ENCODE assay signal across 1 cellular context in the genomic region with DNA sequence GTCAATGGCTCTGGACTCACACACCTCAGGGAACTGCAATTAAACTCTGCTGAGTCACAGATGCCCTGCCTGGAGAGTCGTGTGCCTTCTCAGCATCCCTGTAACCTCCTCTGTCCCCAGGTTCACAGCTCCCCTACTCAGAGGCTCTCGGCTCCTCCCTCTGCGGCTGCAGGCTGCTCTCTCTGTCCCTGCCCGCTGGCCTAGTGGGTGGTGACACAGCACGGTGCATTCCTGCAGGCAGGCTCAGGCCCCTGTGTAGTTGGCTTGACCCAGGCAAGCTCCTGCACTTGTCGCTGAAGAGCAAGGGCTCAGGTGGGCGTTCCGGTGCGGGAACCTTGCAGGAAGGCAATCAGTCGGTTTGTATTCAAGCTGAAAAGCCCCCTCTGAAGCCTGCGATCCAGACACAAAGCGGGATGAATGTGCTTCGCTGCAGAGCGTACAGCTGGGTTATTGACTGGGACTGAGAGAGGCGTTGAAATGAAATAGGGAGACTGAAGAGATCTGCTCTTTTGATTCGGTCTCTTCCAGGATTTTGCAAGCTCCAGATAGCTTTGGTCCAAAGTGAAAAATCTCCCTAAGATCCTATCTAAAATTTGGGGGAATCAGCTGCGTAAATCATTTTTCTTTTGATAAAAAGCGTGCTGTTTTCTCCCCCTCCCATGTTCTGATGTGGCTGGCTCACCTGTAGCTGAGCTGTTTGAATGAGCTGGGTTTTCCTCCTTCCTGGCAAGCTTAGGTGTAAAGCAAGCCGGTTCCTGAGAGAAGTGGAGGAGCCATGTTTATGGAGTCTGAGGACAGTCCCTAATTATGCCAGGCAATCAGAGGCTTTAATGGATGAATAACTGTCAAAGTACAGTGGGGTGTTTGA.
TF ChIP-seq lines count a peak whose summit lies in the region.

No MANE protein-coding gene starts in this region.

TF ChIP-seq in HepG2, 621 proteins besides CTCF, POLR2A, EP300 and RAD21 (continued from another document and continues in another):
- TF ChIP-seq, protein P1, sequence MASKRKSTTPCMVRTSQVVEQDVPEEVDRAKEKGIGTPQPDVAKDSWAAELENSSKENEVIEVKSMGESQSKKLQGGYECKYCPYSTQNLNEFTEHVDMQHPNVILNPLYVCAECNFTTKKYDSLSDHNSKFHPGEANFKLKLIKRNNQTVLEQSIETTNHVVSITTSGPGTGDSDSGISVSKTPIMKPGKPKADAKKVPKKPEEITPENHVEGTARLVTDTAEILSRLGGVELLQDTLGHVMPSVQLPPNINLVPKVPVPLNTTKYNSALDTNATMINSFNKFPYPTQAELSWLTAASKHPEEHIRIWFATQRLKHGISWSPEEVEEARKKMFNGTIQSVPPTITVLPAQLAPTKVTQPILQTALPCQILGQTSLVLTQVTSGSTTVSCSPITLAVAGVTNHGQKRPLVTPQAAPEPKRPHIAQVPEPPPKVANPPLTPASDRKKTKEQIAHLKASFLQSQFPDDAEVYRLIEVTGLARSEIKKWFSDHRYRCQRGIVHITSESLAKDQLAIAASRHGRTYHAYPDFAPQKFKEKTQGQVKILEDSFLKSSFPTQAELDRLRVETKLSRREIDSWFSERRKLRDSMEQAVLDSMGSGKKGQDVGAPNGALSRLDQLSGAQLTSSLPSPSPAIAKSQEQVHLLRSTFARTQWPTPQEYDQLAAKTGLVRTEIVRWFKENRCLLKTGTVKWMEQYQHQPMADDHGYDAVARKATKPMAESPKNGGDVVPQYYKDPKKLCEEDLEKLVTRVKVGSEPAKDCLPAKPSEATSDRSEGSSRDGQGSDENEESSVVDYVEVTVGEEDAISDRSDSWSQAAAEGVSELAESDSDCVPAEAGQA (IDR thresholded peaks at IDR 0.05; ENCODE audit: low read depth): 0 out of 2 replicates have a peak, but pooled peaks have one; percentile 22
- TF ChIP-seq, protein P1 (CRISPR knock-in tag; IDR thresholded peaks at IDR 0.05; ENCODE audit: borderline replicate concordance): no peak
- no peak for TF ChIP-seq ZNF572 (CRISPR knock-in tag; IDR thresholded peaks at IDR 0.05)
- peak; percentile 89 for TF ChIP-seq SP5 (CRISPR knock-in tag; IDR thresholded peaks at IDR 0.05; ENCODE audit: borderline replicate concordance, low read depth)
- TF ChIP-seq MXI1 (IDR thresholded peaks at IDR 0.05; ENCODE audit: borderline replicate concordance, low read depth, low read length): peak; percentile 57; the same call in 1 of the 3 replicates
- TF ChIP-seq, protein P2, sequence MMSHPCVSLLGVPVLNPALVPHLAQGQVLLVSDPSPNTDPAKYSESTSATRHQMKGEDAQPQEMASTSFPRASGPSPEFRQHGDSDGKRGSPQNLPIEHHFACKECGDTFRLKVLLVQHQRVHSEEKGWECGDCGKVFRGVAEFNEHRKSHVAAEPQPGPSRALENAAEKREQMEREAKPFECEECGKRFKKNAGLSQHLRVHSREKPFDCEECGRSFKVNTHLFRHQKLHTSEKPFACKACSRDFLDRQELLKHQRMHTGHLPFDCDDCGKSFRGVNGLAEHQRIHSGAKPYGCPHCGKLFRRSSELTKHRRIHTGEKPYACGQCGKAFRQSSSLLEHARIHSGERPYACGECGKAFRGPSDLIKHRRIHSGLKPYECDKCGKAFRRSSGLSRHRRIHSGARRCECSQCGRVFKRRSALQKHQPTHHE (CRISPR knock-in tag; IDR thresholded peaks at IDR 0.05; ENCODE audit: borderline replicate concordance): no peak
- TF ChIP-seq ZNF251 (CRISPR knock-in tag; IDR thresholded peaks at IDR 0.05): no peak
- TF ChIP-seq, protein P3, sequence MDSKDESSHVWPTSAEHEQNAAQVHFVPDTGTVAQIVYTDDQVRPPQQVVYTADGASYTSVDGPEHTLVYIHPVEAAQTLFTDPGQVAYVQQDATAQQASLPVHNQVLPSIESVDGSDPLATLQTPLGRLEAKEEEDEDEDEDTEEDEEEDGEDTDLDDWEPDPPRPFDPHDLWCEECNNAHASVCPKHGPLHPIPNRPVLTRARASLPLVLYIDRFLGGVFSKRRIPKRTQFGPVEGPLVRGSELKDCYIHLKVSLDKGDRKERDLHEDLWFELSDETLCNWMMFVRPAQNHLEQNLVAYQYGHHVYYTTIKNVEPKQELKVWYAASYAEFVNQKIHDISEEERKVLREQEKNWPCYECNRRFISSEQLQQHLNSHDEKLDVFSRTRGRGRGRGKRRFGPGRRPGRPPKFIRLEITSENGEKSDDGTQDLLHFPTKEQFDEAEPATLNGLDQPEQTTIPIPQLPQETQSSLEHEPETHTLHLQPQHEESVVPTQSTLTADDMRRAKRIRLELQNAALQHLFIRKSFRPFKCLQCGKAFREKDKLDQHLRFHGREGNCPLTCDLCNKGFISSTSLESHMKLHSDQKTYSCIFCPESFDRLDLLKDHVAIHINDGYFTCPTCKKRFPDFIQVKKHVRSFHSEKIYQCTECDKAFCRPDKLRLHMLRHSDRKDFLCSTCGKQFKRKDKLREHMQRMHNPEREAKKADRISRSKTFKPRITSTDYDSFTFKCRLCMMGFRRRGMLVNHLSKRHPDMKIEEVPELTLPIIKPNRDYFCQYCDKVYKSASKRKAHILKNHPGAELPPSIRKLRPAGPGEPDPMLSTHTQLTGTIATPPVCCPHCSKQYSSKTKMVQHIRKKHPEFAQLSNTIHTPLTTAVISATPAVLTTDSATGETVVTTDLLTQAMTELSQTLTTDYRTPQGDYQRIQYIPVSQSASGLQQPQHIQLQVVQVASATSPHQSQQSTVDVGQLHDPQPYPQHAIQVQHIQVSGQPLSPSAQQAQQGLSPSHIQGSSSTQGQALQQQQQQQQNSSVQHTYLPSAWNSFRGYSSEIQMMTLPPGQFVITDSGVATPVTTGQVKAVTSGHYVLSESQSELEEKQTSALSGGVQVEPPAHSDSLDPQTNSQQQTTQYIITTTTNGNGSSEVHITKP (CRISPR knock-in tag; IDR thresholded peaks at IDR 0.05; ENCODE audit: low read depth): peak; percentile 90
- TF ChIP-seq ZNF816 (CRISPR knock-in tag; IDR thresholded peaks at IDR 0.05; ENCODE audit: borderline replicate concordance): no peak
- TF ChIP-seq ZNF782 (CRISPR knock-in tag; IDR thresholded peaks at IDR 0.05; ENCODE audit: borderline replicate concordance): peak; percentile 66; the same call in 1 of the 2 replicates
- TF ChIP-seq ATF1 (CRISPR knock-in tag; IDR thresholded peaks at IDR 0.05): no peak
- TF ChIP-seq MAFG (CRISPR knock-in tag; IDR thresholded peaks at IDR 0.05): peak; percentile 87
- no peak for TF ChIP-seq ZNF33A (CRISPR knock-in tag; IDR thresholded peaks at IDR 0.05; ENCODE audit: borderline replicate concordance)
- TF ChIP-seq, protein P4, sequence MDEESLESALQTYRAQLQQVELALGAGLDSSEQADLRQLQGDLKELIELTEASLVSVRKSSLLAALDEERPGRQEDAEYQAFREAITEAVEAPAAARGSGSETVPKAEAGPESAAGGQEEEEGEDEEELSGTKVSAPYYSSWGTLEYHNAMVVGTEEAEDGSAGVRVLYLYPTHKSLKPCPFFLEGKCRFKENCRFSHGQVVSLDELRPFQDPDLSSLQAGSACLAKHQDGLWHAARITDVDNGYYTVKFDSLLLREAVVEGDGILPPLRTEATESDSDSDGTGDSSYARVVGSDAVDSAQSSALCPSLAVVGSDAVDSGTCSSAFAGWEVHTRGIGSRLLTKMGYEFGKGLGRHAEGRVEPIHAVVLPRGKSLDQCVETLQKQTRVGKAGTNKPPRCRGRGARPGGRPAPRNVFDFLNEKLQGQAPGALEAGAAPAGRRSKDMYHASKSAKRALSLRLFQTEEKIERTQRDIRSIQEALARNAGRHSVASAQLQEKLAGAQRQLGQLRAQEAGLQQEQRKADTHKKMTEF (CRISPR knock-in tag; IDR thresholded peaks at IDR 0.05): peak; percentile 29; the same call in 1 of the 2 replicates
- no peak for TF ChIP-seq HNRNPUL1 (IDR thresholded peaks at IDR 0.05; ENCODE audit: low read depth, low read length)
- no peak for TF ChIP-seq AGO1 (IDR thresholded peaks at IDR 0.05; ENCODE audit: low read depth, low read length, poor library complexity, severe bottlenecking)
- TF ChIP-seq, protein P5, sequence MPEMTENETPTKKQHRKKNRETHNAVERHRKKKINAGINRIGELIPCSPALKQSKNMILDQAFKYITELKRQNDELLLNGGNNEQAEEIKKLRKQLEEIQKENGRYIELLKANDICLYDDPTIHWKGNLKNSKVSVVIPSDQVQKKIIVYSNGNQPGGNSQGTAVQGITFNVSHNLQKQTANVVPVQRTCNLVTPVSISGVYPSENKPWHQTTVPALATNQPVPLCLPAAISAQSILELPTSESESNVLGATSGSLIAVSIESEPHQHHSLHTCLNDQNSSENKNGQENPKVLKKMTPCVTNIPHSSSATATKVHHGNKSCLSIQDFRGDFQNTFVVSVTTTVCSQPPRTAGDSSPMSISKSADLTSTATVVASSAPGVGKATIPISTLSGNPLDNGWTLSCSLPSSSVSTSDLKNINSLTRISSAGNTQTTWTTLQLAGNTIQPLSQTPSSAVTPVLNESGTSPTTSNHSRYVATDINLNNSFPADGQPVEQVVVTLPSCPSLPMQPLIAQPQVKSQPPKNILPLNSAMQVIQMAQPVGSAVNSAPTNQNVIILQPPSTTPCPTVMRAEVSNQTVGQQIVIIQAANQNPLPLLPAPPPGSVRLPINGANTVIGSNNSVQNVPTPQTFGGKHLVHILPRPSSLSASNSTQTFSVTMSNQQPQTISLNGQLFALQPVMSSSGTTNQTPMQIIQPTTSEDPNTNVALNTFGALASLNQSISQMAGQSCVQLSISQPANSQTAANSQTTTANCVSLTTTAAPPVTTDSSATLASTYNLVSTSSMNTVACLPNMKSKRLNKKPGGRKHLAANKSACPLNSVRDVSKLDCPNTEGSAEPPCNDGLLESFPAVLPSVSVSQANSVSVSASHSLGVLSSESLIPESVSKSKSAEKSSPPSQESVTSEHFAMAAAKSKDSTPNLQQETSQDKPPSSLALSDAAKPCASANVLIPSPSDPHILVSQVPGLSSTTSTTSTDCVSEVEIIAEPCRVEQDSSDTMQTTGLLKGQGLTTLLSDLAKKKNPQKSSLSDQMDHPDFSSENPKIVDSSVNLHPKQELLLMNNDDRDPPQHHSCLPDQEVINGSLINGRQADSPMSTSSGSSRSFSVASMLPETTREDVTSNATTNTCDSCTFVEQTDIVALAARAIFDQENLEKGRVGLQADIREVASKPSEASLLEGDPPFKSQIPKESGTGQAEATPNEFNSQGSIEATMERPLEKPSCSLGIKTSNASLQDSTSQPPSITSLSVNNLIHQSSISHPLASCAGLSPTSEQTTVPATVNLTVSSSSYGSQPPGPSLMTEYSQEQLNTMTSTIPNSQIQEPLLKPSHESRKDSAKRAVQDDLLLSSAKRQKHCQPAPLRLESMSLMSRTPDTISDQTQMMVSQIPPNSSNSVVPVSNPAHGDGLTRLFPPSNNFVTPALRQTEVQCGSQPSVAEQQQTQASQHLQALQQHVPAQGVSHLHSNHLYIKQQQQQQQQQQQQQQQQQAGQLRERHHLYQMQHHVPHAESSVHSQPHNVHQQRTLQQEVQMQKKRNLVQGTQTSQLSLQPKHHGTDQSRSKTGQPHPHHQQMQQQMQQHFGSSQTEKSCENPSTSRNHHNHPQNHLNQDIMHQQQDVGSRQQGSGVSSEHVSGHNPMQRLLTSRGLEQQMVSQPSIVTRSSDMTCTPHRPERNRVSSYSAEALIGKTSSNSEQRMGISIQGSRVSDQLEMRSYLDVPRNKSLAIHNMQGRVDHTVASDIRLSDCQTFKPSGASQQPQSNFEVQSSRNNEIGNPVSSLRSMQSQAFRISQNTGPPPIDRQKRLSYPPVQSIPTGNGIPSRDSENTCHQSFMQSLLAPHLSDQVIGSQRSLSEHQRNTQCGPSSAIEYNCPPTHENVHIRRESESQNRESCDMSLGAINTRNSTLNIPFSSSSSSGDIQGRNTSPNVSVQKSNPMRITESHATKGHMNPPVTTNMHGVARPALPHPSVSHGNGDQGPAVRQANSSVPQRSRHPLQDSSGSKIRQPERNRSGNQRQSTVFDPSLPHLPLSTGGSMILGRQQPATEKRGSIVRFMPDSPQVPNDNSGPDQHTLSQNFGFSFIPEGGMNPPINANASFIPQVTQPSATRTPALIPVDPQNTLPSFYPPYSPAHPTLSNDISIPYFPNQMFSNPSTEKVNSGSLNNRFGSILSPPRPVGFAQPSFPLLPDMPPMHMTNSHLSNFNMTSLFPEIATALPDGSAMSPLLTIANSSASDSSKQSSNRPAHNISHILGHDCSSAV (CRISPR knock-in tag; IDR thresholded peaks at IDR 0.05; ENCODE audit: borderline replicate concordance): no peak
- no peak for TF ChIP-seq ZNF138 (CRISPR knock-in tag; IDR thresholded peaks at IDR 0.05; ENCODE audit: low read depth)
- TF ChIP-seq ZNF274 (CRISPR knock-in tag; IDR thresholded peaks at IDR 0.05): peak; percentile 72; the same call in 1 of the 2 replicates
- no peak for TF ChIP-seq FOSL1 (CRISPR knock-in tag; IDR thresholded peaks at IDR 0.05; ENCODE audit: borderline replicate concordance)
- no peak for TF ChIP-seq ZNF121 (CRISPR knock-in tag; IDR thresholded peaks at IDR 0.05)
- TF ChIP-seq, protein P6, sequence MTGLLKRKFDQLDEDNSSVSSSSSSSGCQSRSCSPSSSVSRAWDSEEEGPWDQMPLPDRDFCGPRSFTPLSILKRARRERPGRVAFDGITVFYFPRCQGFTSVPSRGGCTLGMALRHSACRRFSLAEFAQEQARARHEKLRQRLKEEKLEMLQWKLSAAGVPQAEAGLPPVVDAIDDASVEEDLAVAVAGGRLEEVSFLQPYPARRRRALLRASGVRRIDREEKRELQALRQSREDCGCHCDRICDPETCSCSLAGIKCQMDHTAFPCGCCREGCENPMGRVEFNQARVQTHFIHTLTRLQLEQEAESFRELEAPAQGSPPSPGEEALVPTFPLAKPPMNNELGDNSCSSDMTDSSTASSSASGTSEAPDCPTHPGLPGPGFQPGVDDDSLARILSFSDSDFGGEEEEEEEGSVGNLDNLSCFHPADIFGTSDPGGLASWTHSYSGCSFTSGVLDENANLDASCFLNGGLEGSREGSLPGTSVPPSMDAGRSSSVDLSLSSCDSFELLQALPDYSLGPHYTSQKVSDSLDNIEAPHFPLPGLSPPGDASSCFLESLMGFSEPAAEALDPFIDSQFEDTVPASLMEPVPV (CRISPR knock-in tag; IDR thresholded peaks at IDR 0.05): peak; percentile 51; the same call in 1 of the 2 replicates
- no peak for TF ChIP-seq FOXM1 (CRISPR knock-in tag; IDR thresholded peaks at IDR 0.05)
- TF ChIP-seq ZFYVE20 (CRISPR knock-in tag; IDR thresholded peaks at IDR 0.05; ENCODE audit: borderline replicate concordance, low read depth): no peak
- no peak for TF ChIP-seq ZBTB1 (CRISPR knock-in tag; IDR thresholded peaks at IDR 0.05; ENCODE audit: borderline replicate concordance)
- TF ChIP-seq MZF1 (CRISPR knock-in tag; IDR thresholded peaks at IDR 0.05; ENCODE audit: borderline replicate concordance): no peak
